8 cellular contexts compared by ENCODE assay signal in genomic region chr22:36409911-36410756, GRCh38. TPM values are rescaled to one million over a fixed set of nuclear protein-coding genes. Genes with fewer than 3 reads are reported as not detected.
DNase-seq lines count a peak whose midpoint lies in the region; ATAC-seq, FAIRE-seq and TF ChIP-seq lines count a peak whose summit lies in the region.

No MANE protein-coding gene starts in this region.

- ATAC-seq in activated CD4-positive, alpha-beta T cell treated with anti-CD3 and anti-CD28 coated beads for 36 hours: peak; percentile 56
- ATAC-seq in HepG2: peak; percentile 94
- no peak for ATAC-seq in HG02938 (IDR thresholded peaks at IDR 0.05; ENCODE audit: unreplicated experiment)

- CTCF ChIA-PET in activated CD4-positive, alpha-beta T cell treated with anti-CD3 and anti-CD28 coated beads for 36 hours (lab: Charles Lee): interaction anchor here (0.6 to 1.8 kb wide), 4 partner anchors 44 to 959 kb away, joined by 3 to 4 read pairs (median 4); no protein-coding TSS in a partner anchor
- CTCF ChIA-PET in HepG2 (lab: Yijun Ruan, JAX; ENCODE audit: low intra/inter-chr PET ratio, low total read pairs): no interaction called here

- no peaks in the 10 kb centered on the region for H3K9me3 Mint-ChIP-seq in activated CD4-positive, alpha-beta T cell treated with anti-CD3 and anti-CD28 coated beads for 36 hours (ENCODE audit: low read depth)

- H3K36me3 Mint-ChIP-seq in activated CD4-positive, alpha-beta T cell treated with anti-CD3 and anti-CD28 coated beads for 36 hours (ENCODE audit: low read depth): no peaks in the 10 kb centered on the region

- WGBS in HepG2 (ENCODE audit: low lambda C conversion rate): 3% methylated on average over 25 of the region's 56 CpGs

- H3K79me2 ChIP-seq in HepG2 (ENCODE audit: insufficient read depth, low read length): no peaks in the 10 kb centered on the region

- H3K4me1 ChIP-seq in colonic mucosa (peaks cover 5% of the 10 kb centered on the region), HepG2 (ENCODE audit: insufficient read depth, low read length) (peaks cover 74% of the 10 kb centered on the region)

- no peak for TF ChIP-seq RAD21 in HepG2 (CRISPR knock-in tag; IDR thresholded peaks at IDR 0.05)

- peak overlapping the region; percentile 76 for H3K4me3 Mint-ChIP-seq in activated CD4-positive, alpha-beta T cell treated with anti-CD3 and anti-CD28 coated beads for 36 hours

- H3K27ac Mint-ChIP-seq in activated CD4-positive, alpha-beta T cell treated with anti-CD3 and anti-CD28 coated beads for 36 hours: peak overlapping the region; percentile 73

- BruUV-seq in HepG2 (replicated peaks; lab: Mats Ljungman, UMichigan): TSS peak; percentile 99

- intact Hi-C loops in activated CD4-positive, alpha-beta T cell treated with anti-CD3 and anti-CD28 coated beads for 36 hours (cut with DNase I, micrococcal nuclease): loop anchor here in 1 of 2 experiments (2.0 kb wide), 1 partner anchor 45 kb away; no protein-coding TSS in a partner anchor
- intact Hi-C loops in colonic mucosa (cut with DNase I): no loop called here
- intact Hi-C loops in HepG2 (cut with micrococcal nuclease; ENCODE audit: unreplicated experiment): loop anchor here (5.0 kb wide), 1 partner anchor 58 kb away; no protein-coding TSS in a partner anchor

- H3K27ac ChIP-seq in colonic mucosa (peak overlapping the region; percentile 88), HepG2 (ENCODE audit: extremely low read length, insufficient read depth, low read length) (peak overlapping the region; percentile 90)

- peak overlapping the region; percentile 68 to 78 for H3K9ac ChIP-seq in colonic mucosa (ENCODE audit: low read depth in 2 of 2, low read length in 2 of 2)
- peak overlapping the region; percentile 79 for H3K9ac ChIP-seq in HepG2 (ENCODE audit: insufficient read depth, low read depth, low read length)

- H2AFZ ChIP-seq in HepG2 (ENCODE audit: low read length): no peak overlapping the region

- FAIRE-seq in HepG2 (lab: Jason Lieb, UNC): peak; percentile 75

- TF ChIP-seq CTCF in colonic mucosa (IDR thresholded peaks at IDR 0.05): no peak
- no peak for TF ChIP-seq CTCF in HepG2 (CRISPR knock-in tag; IDR thresholded peaks at IDR 0.05)

- H3K27me3 Mint-ChIP-seq in activated CD4-positive, alpha-beta T cell treated with anti-CD3 and anti-CD28 coated beads for 36 hours: no peaks in the 10 kb centered on the region

- DNase-seq in Caki2 (ENCODE audit: low read depth): peak; percentile 98
- DNase-seq in NCI-H1105 (lab: John Stamatoyannopoulos, UW): peak; percentile 99
- DNase-seq in activated CD4-positive, alpha-beta T cell treated with anti-CD3 and anti-CD28 coated beads for 36 hours: peak; percentile 82
- DNase-seq in colonic mucosa: peak; percentile 96
- peak; percentile 97 for DNase-seq in HepG2 (ENCODE audit: low spot score)
- peak; percentile 66 for DNase-seq in stimulated activated CD4-positive, alpha-beta T cell treated with anti-CD3 and anti-CD28 coated beads, Interleukin-4, amount 100 ng/mL, for 1 hour
- no peak for DNase-seq in GM03348 (ENCODE audit: low spot score)

- H4K20me1 ChIP-seq in HepG2 (ENCODE audit: insufficient read depth, low read length): no peaks in the 10 kb centered on the region

- peaks cover 37% of the 10 kb centered on the region for H3K4me1 Mint-ChIP-seq in activated CD4-positive, alpha-beta T cell treated with anti-CD3 and anti-CD28 coated beads for 36 hours

- H3K27me3 ChIP-seq in colonic mucosa (no peaks in the 10 kb centered on the region), HepG2 (ENCODE audit: control insufficient read depth in 1 of 2, insufficient read depth in 2 of 2, low read length in 2 of 2) (no peaks in the 10 kb centered on the region)

- H3K36me3 ChIP-seq in colonic mucosa (no peaks in the 10 kb centered on the region), HepG2 (replicated peaks in 1 of 2; ENCODE audit: control insufficient read depth in 1 of 2, insufficient read depth in 2 of 2, low read length in 2 of 2) (no peaks in the 10 kb centered on the region)

- in situ Hi-C loops in Caki2 (cut with HindIII; ENCODE audit: low pct_unique_long_range_greater_than_20kb, low sequenced_read_pairs) (no loop called here), HepG2 (cut with HindIII; ENCODE audit: extremely low pct_ligation_motif_present, low pct_unique_long_range_greater_than_20kb) (no loop called here)

- no peaks in the 10 kb centered on the region for H3K9me3 ChIP-seq in colonic mucosa
- no peaks in the 10 kb centered on the region for H3K9me3 ChIP-seq in HepG2 (ENCODE audit: low read length)

- TF ChIP-seq EP300 in HepG2 (IDR thresholded peaks at IDR 0.05; ENCODE audit: low read depth in 2 of 2, low read length in 2 of 2) (no peak), HepG2 (CRISPR knock-in tag; IDR thresholded peaks at IDR 0.05; ENCODE audit: borderline replicate concordance) (0 out of 2 replicates have a peak, but pooled peaks have one; percentile 5)

- H3K4me3 ChIP-seq in colonic mucosa (peak overlapping the region; percentile 17), HepG2 (replicated peaks in 1 of 3; ENCODE audit: insufficient read depth in 1 of 3, low read depth in 2 of 3, low read length in 3 of 3) (peak overlapping the region; percentile 56 to 72 (median 56))

- peak overlapping the region; percentile 88 for H3K4me2 ChIP-seq in HepG2 (ENCODE audit: low read depth, low read length)

- POLR2A ChIA-PET in activated CD4-positive, alpha-beta T cell treated with anti-CD3 and anti-CD28 coated beads for 36 hours (lab: Charles Lee): interaction anchor here (0.6 to 0.8 kb wide), 2 partner anchors 25 to 45 kb away, joined by 3 read pairs; no protein-coding TSS in a partner anchor
- POLR2A ChIA-PET in HepG2 (lab: Yijun Ruan, JAX): interaction anchor here (0.6 to 2.8 kb wide), 27 partner anchors 9 to 97 kb away, joined by 3 to 63 read pairs (median 7); partner anchors contain the start of genes FOXRED2, MYH9 and TXN2

- peak; percentile 83 to 87 for TF ChIP-seq POLR2A in HepG2 (IDR thresholded peaks at IDR 0.05; ENCODE audit: insufficient read depth in 1 of 2, low read depth in 2 of 2, low read length in 2 of 2)

TF ChIP-seq in HepG2, 621 proteins besides CTCF, POLR2A, EP300 and RAD21 (continues in another document):
- no peak for TF ChIP-seq ELK4 (CRISPR knock-in tag; IDR thresholded peaks at IDR 0.05; ENCODE audit: borderline replicate concordance)

RNA-seq across cellular contexts. Expression of gene MYH9, which starts 22.4 kb away (rescaled TPM):
- total RNA-seq in Caki2 (2014; rRNA removed; shearing (Covaris generic); ENCODE audit: low replicate concordance): 412 and 414 TPM in 2 replicates
- 100 to 1,000 TPM; 720 to 773 TPM for total RNA-seq in activated CD4-positive, alpha-beta T cell treated with anti-CD3 and anti-CD28 coated beads for 36 hours
- total RNA-seq in colonic mucosa (100 to 1,000 TPM; 711 to 719 TPM), HepG2 (2016; rRNA removed; fragmentation: Illumina TruSeq; extraction: Trizol) (98.5 and 125 TPM in 2 replicates)
- 28.5 and 28.7 TPM in 2 replicates for total RNA-seq in HepG2 (2016; cell fraction: cytosol; rRNA removed; fragmentation: Illumina TruSeq; extraction: Trizol; ENCODE audit: low read depth)
- 92.9 and 102 TPM in 2 replicates for total RNA-seq in HepG2 (2016; cell fraction: insoluble cytoplasmic fraction; rRNA removed; fragmentation: Illumina TruSeq; extraction: Trizol)
- total RNA-seq in HepG2 (2016; cell fraction: membrane; rRNA removed; fragmentation: Illumina TruSeq; extraction: Trizol): 39.3 and 47.1 TPM in 2 replicates
- total RNA-seq in HepG2 (2016; cell fraction: nucleus; rRNA removed; fragmentation: Illumina TruSeq; extraction: Trizol): 73.0 and 81.6 TPM in 2 replicates
- polyA plus RNA-seq in HepG2 (2011; rRNA removed): 50.7 and 60.6 TPM in 2 replicates
- polyA plus RNA-seq in HepG2 (2011; cell fraction: cytosol; rRNA removed): 31.6 and 39.3 TPM in 2 replicates
- 68.4 and 91.3 TPM in 2 replicates for polyA plus RNA-seq in HepG2 (2011; cell fraction: nucleus; rRNA removed)
- 88.3 and 93.4 TPM in 2 replicates for polyA plus RNA-seq in HepG2 (2012)
- 3.6 and 4.2 TPM in 2 replicates for polyA plus RNA-seq in HepG2 (2016; cell fraction: cytosol; fragmentation: Illumina TruSeq; extraction: Trizol; ENCODE audit: low read depth)
- 72.0 and 110 TPM in 2 replicates for polyA plus RNA-seq in HepG2 (2016; cell fraction: insoluble cytoplasmic fraction; fragmentation: Illumina TruSeq; extraction: Trizol; ENCODE audit: low read depth)
- 8.1 and 11.6 TPM in 2 replicates for polyA plus RNA-seq in HepG2 (2016; cell fraction: membrane; fragmentation: Illumina TruSeq; extraction: Trizol; ENCODE audit: low read depth)
- 106 and 113 TPM in 2 replicates for polyA plus RNA-seq in HepG2 (2016; cell fraction: nucleus; fragmentation: Illumina TruSeq; extraction: Trizol; ENCODE audit: insufficient read depth, low read depth)
- 124 and 180 TPM in 2 replicates for polyA minus RNA-seq in HepG2 (2011; rRNA and poly(A)+ RNA removed; ENCODE audit: low replicate concordance)
- 125 and 176 TPM in 2 replicates for polyA minus RNA-seq in HepG2 (2011; cell fraction: cytosol; rRNA and poly(A)+ RNA removed)
- polyA minus RNA-seq in HepG2 (2011; cell fraction: nucleus; rRNA and poly(A)+ RNA removed): 61.9 and 97.5 TPM in 2 replicates
